Comparison of ENCODE assay signal across 10 cellular contexts in genomic region chr14:64726585-64726890, GRCh38. TPM values are rescaled to one million over a fixed set of nuclear protein-coding genes. Genes with fewer than 3 reads are reported as not detected.
DNase-seq lines count a peak whose midpoint lies in the region; ATAC-seq, FAIRE-seq and TF ChIP-seq lines count a peak whose summit lies in the region.
"Had no signal": no experiment of that assay in that cellular context is flagged by ENCODE, and none has a peak within 500 bp of the region (broad histone marks: within the 10 kb centered on the region; RNA-seq: fewer than 3 reads in every experiment).

No MANE protein-coding gene starts in this region.

- no TSS peak for BruUV-seq in HepG2 (replicated peaks; lab: Mats Ljungman, UMichigan)

- no peaks in the 10 kb centered on the region for H3K36me3 Mint-ChIP-seq in activated CD4-positive, alpha-beta memory T cell treated with anti-CD3 and anti-CD28 coated beads for 36 hours
- H3K36me3 Mint-ChIP-seq in progenitor cell of endocrine pancreas (ENCODE audit: insufficient read depth): peaks cover 15% of the 10 kb centered on the region
- H3K36me3 Mint-ChIP-seq: activated naive CD4-positive, alpha-beta T cell treated with anti-CD3 and anti-CD28 coated beads, Interleukin-2, amount 50 U/mL, for 72 hours had no signal

- POLR2A ChIA-PET in activated CD4-positive, alpha-beta memory T cell treated with anti-CD3 and anti-CD28 coated beads for 36 hours (lab: Charles Lee): interaction anchor here (1.1 to 2.7 kb wide), 2 partner anchors 18 to 22 kb away, joined by 6 to 9 read pairs; partner anchors contain the start of gene PLEKHG3
- POLR2A ChIA-PET in HepG2 (lab: Yijun Ruan, JAX): interaction anchor here (0.6 to 1.9 kb wide), 2 partner anchors 20 to 22 kb away, joined by 3 to 5 read pairs; partner anchors contain the start of gene PLEKHG3

- ATAC-seq in HG02852 (IDR thresholded peaks at IDR 0.05; ENCODE audit: unreplicated experiment): peak; percentile 54
- peak; percentile 44; the same call in 1 of the 3 replicates for ATAC-seq in HepG2
- ATAC-seq in GM18861 (IDR thresholded peaks at IDR 0.05; ENCODE audit: unreplicated experiment): no peak
- no peak for ATAC-seq in GM21619 (IDR thresholded peaks at IDR 0.05; ENCODE audit: unreplicated experiment)

- no peaks in the 10 kb centered on the region for H3K79me2 ChIP-seq in HepG2 (ENCODE audit: insufficient read depth, low read length)

- in situ Hi-C loops in HepG2 (cut with HindIII; ENCODE audit: extremely low pct_ligation_motif_present, low pct_unique_long_range_greater_than_20kb): no loop called here

- H3K36me3 ChIP-seq in HepG2 (replicated peaks in 1 of 2; ENCODE audit: control insufficient read depth in 1 of 2, insufficient read depth in 2 of 2, low read length in 2 of 2) (peaks cover 6 to 7% of the 10 kb centered on the region in 2 experiments; a peak in 3 of 5 replicates), adrenal gland (replicated peaks in 1 of 2) (peaks cover 0 to 3% of the 10 kb centered on the region in 2 donors)

- TF ChIP-seq CTCF in HepG2 (CRISPR knock-in tag; IDR thresholded peaks at IDR 0.05): no peak
- no peak for TF ChIP-seq CTCF in adrenal gland (IDR thresholded peaks at IDR 0.05)
- TF ChIP-seq CTCF in progenitor cell of endocrine pancreas (IDR thresholded peaks at IDR 0.05; ENCODE audit: unreplicated experiment): no peak

- H3K4me1 Mint-ChIP-seq in activated CD4-positive, alpha-beta memory T cell treated with anti-CD3 and anti-CD28 coated beads for 36 hours (ENCODE audit: low read depth): peaks cover 90% of the 10 kb centered on the region
- H3K4me1 Mint-ChIP-seq in progenitor cell of endocrine pancreas (ENCODE audit: low read depth): peaks cover 32% of the 10 kb centered on the region

- no peak overlapping the region for H3K4me2 ChIP-seq in HepG2 (ENCODE audit: low read depth, low read length)

- no peaks in the 10 kb centered on the region for H3K27me3 ChIP-seq in HepG2 (ENCODE audit: control insufficient read depth in 1 of 2, insufficient read depth in 2 of 2, low read length in 2 of 2)
- H3K27me3 ChIP-seq in adrenal gland: no peaks in the 10 kb centered on the region
- H3K27me3 ChIP-seq: ovary had no signal

- H3K9me3 ChIP-seq in HepG2 (ENCODE audit: low read length) (no peaks in the 10 kb centered on the region), adrenal gland (replicated peaks in 1 of 3) (no peaks in the 10 kb centered on the region)
- H3K9me3 ChIP-seq: ovary had no signal

- H3K9me3 Mint-ChIP-seq in activated CD4-positive, alpha-beta memory T cell treated with anti-CD3 and anti-CD28 coated beads for 36 hours: no peaks in the 10 kb centered on the region
- no peaks in the 10 kb centered on the region for H3K9me3 Mint-ChIP-seq in progenitor cell of endocrine pancreas (ENCODE audit: low read depth)
- H3K9me3 Mint-ChIP-seq: activated naive CD4-positive, alpha-beta T cell treated with anti-CD3 and anti-CD28 coated beads, Interleukin-2, amount 50 U/mL, for 72 hours had no signal

- FAIRE-seq in HepG2 (lab: Jason Lieb, UNC): no peak

- H2AFZ ChIP-seq in HepG2 (ENCODE audit: low read length): no peak overlapping the region

- H3K27ac ChIP-seq in HepG2 (ENCODE audit: extremely low read length, insufficient read depth, low read length) (no peak overlapping the region), adrenal gland (no peak overlapping the region)
- H3K27ac ChIP-seq: ovary had no signal

- H3K4me1 ChIP-seq in HepG2 (ENCODE audit: insufficient read depth, low read length) (peaks cover 32% of the 10 kb centered on the region), adrenal gland (replicated peaks in 1 of 2) (no peaks in the 10 kb centered on the region)

- peak; percentile 99 for DNase-seq in COLO668 (lab: John Stamatoyannopoulos, UW; ENCODE audit: unreplicated experiment)
- DNase-seq in activated CD4-positive, alpha-beta memory T cell treated with anti-CD3 and anti-CD28 coated beads for 36 hours: peak; percentile 84
- DNase-seq in HepG2 (ENCODE audit: low spot score): no peak
- no peak for DNase-seq in adrenal gland
- DNase-seq in progenitor cell of endocrine pancreas (ENCODE audit: low spot score, unreplicated experiment): no peak

- no peaks in the 10 kb centered on the region for H4K20me1 ChIP-seq in HepG2 (ENCODE audit: insufficient read depth, low read length)

- H3K4me3 ChIP-seq in HepG2 (replicated peaks in 1 of 3; ENCODE audit: insufficient read depth in 1 of 3, low read depth in 2 of 3, low read length in 3 of 3) (no peak overlapping the region), adrenal gland (no peak overlapping the region)
- H3K4me3 ChIP-seq: ovary had no signal

- TF ChIP-seq EP300 in HepG2 (IDR thresholded peaks at IDR 0.05; ENCODE audit: low read depth in 2 of 2, low read length in 2 of 2) (no peak), HepG2 (CRISPR knock-in tag; IDR thresholded peaks at IDR 0.05; ENCODE audit: borderline replicate concordance) (no peak)

- CTCF ChIA-PET in activated CD4-positive, alpha-beta memory T cell treated with anti-CD3 and anti-CD28 coated beads for 36 hours (lab: Charles Lee): interaction anchor here (0.8 to 2.0 kb wide), 6 partner anchors 25 to 186 kb away, joined by 3 to 9 read pairs (median 4); partner anchors contain the start of gene HSPA2
- CTCF ChIA-PET in HepG2 (lab: Yijun Ruan, JAX; ENCODE audit: low intra/inter-chr PET ratio, low total read pairs): no interaction called here

- no peaks in the 10 kb centered on the region for H3K27me3 Mint-ChIP-seq in activated CD4-positive, alpha-beta memory T cell treated with anti-CD3 and anti-CD28 coated beads for 36 hours
- no peaks in the 10 kb centered on the region for H3K27me3 Mint-ChIP-seq in progenitor cell of endocrine pancreas

- H3K4me3 Mint-ChIP-seq in activated CD4-positive, alpha-beta memory T cell treated with anti-CD3 and anti-CD28 coated beads for 36 hours: no peak overlapping the region
- H3K4me3 Mint-ChIP-seq in progenitor cell of endocrine pancreas (ENCODE audit: low read depth): no peak overlapping the region

- peak overlapping the region; percentile 53 for H3K27ac Mint-ChIP-seq in activated CD4-positive, alpha-beta memory T cell treated with anti-CD3 and anti-CD28 coated beads for 36 hours
- H3K27ac Mint-ChIP-seq in progenitor cell of endocrine pancreas: no peak overlapping the region

- TF ChIP-seq POLR2A in HepG2 (IDR thresholded peaks at IDR 0.05; ENCODE audit: insufficient read depth in 1 of 2, low read depth in 2 of 2, low read length in 2 of 2) (no peak), adrenal gland (IDR thresholded peaks at IDR 0.05) (no peak)

- WGBS in HepG2 (ENCODE audit: low lambda C conversion rate): 83% methylated on average over 5 of the region's 5 CpGs
- 65 to 100% (median 75%) methylated on average over 2 to 5 of the region's 5 CpGs for WGBS in adrenal gland, 4 donors

- TF ChIP-seq RAD21 in HepG2 (CRISPR knock-in tag; IDR thresholded peaks at IDR 0.05): no peak

- intact Hi-C loops in activated CD4-positive, alpha-beta memory T cell treated with anti-CD3 and anti-CD28 coated beads for 36 hours (cut with micrococcal nuclease): no loop called here
- intact Hi-C loops in HepG2 (cut with micrococcal nuclease; ENCODE audit: unreplicated experiment): no loop called here
- intact Hi-C loops in adrenal gland (cut with DNase I): no loop called here

- no peak overlapping the region for H3K9ac ChIP-seq in HepG2 (ENCODE audit: insufficient read depth, low read depth, low read length)

TF ChIP-seq in HepG2, 621 proteins besides CTCF, POLR2A, EP300 and RAD21:
- TF ChIP-seq FOSL2 (CRISPR knock-in tag; IDR thresholded peaks at IDR 0.05) (peak; percentile 50), HNRNPL (IDR thresholded peaks at IDR 0.05; ENCODE audit: low read depth, low read length) (0 out of 2 replicates have a peak, but pooled peaks have one; percentile 58), PAWR (CRISPR knock-in tag; IDR thresholded peaks at IDR 0.05; ENCODE audit: borderline replicate concordance) (no peak), NR3C1 (CRISPR knock-in tag; IDR thresholded peaks at IDR 0.05) (no peak)

RNA-seq across cellular contexts. Expression of gene PLEKHG3, which starts 22.3 kb away (rescaled TPM):
- total RNA-seq in activated CD4-positive, alpha-beta memory T cell treated with anti-CD3 and anti-CD28 coated beads for 36 hours: 10 to 100 TPM; 20.1 to 22.6 TPM
- total RNA-seq in HepG2 (2016; rRNA removed; fragmentation: Illumina TruSeq; extraction: Trizol) (9.5 and 9.8 TPM in 2 replicates), adrenal gland (10 to 100 TPM in 2 of 8 donors, 1 to 10 TPM in 6; 2.7 to 11.7 (median 8.9) TPM), progenitor cell of endocrine pancreas (76.0 and 81.0 TPM in 2 replicates)
- 0.61 and 0.88 TPM in 2 replicates for total RNA-seq in HepG2 (2016; cell fraction: cytosol; rRNA removed; fragmentation: Illumina TruSeq; extraction: Trizol; ENCODE audit: low read depth)
- total RNA-seq in HepG2 (2016; cell fraction: insoluble cytoplasmic fraction; rRNA removed; fragmentation: Illumina TruSeq; extraction: Trizol): 7.2 and 11.8 TPM in 2 replicates
- 5.6 and 6.4 TPM in 2 replicates for total RNA-seq in HepG2 (2016; cell fraction: membrane; rRNA removed; fragmentation: Illumina TruSeq; extraction: Trizol)
- total RNA-seq in HepG2 (2016; cell fraction: nucleus; rRNA removed; fragmentation: Illumina TruSeq; extraction: Trizol): 9.3 and 10.4 TPM in 2 replicates
- polyA plus RNA-seq in HepG2 (2011; rRNA removed) (7.1 and 7.2 TPM in 2 replicates), adrenal gland (10 to 100 TPM in 1 of 3 donors, 1 to 10 TPM in 2; 3.0 to 10.1 (median 9.5) TPM)
- polyA plus RNA-seq in HepG2 (2011; cell fraction: cytosol; rRNA removed): 2.7 and 5.6 TPM in 2 replicates
- 13.8 and 16.9 TPM in 2 replicates for polyA plus RNA-seq in HepG2 (2011; cell fraction: nucleus; rRNA removed)
- polyA plus RNA-seq in HepG2 (2012): 5.4 and 8.7 TPM in 2 replicates
- polyA plus RNA-seq in HepG2 (2016; cell fraction: cytosol; fragmentation: Illumina TruSeq; extraction: Trizol; ENCODE audit: low read depth): 0.60 and 0.61 TPM in 2 replicates
- polyA plus RNA-seq in HepG2 (2016; cell fraction: insoluble cytoplasmic fraction; fragmentation: Illumina TruSeq; extraction: Trizol; ENCODE audit: low read depth): 6.0 and 8.8 TPM in 2 replicates
- 2.1 and 2.2 TPM in 2 replicates for polyA plus RNA-seq in HepG2 (2016; cell fraction: membrane; fragmentation: Illumina TruSeq; extraction: Trizol; ENCODE audit: low read depth)
- polyA plus RNA-seq in HepG2 (2016; cell fraction: nucleus; fragmentation: Illumina TruSeq; extraction: Trizol; ENCODE audit: insufficient read depth, low read depth): 28.5 and 30.1 TPM in 2 replicates
- 9.5 and 51.9 TPM in 2 replicates for polyA minus RNA-seq in HepG2 (2011; rRNA and poly(A)+ RNA removed; ENCODE audit: low replicate concordance)
- 4.6 and 5.4 TPM in 2 replicates for polyA minus RNA-seq in HepG2 (2011; cell fraction: cytosol; rRNA and poly(A)+ RNA removed)
- 5.1 and 12.0 TPM in 2 replicates for polyA minus RNA-seq in HepG2 (2011; cell fraction: nucleus; rRNA and poly(A)+ RNA removed)

Comparison
In these comparisons a context has a peak if more than half of its experiments do, and no peak if none do; other contexts are left out.
1. DNase-seq: peak in COLO668 (single experiment) and activated CD4-positive, alpha-beta memory T cell treated with anti-CD3 and anti-CD28 coated beads for 36 hours (single experiment); none in HepG2 (single experiment), adrenal gland (0 of 7) and progenitor cell of endocrine pancreas (single experiment).
2. ATAC-seq: peak in HG02852 (single experiment) and HepG2 (single experiment); none in GM18861 (single experiment) and GM21619 (single experiment).